ENCODE assay signal across 9 cellular contexts in genomic region chr3:170911051-170911450, GRCh38.
"Had no signal": no experiment of that assay in that cellular context is flagged by ENCODE, and none has a peak within 500 bp of the region (broad histone marks: within the 10 kb centered on the region; RNA-seq: fewer than 3 reads in every experiment).

No MANE protein-coding gene starts in this region.

- ATAC-seq: HCT116 had no signal

- DNase-seq: GOT3, H7, HFFc6, KBM-7 had no signal

- H2AFZ ChIP-seq: GM23248 had no signal

- H3K4me3 ChIP-seq: GM23248, HAP-1 had no signal

- H3K9ac ChIP-seq: GM23248, KMS-11 had no signal

- FAIRE-seq: HTR-8/SVneo had no signal

- H3K4me2 ChIP-seq: KMS-11 had no signal

- H3K27ac Mint-ChIP-seq: HFFc6 had no signal

- H3K27ac ChIP-seq: GM23248, KMS-11 had no signal

- H3K36me3 ChIP-seq: HAP-1 had no signal

- H3K4me3 Mint-ChIP-seq: HFFc6 had no signal
